ENCODE assay signal across 9 cellular contexts in genomic region chr2:221517362-221518121, GRCh38. TPM values are rescaled to one million over a fixed set of nuclear protein-coding genes. Genes with fewer than 3 reads are reported as not detected.
A peak's percentile ranks its signal among the peaks of the same experiment; 100 is the strongest.
DNase-seq lines count a peak whose midpoint lies in the region; ATAC-seq and TF ChIP-seq lines count a peak whose summit lies in the region.
"Had no signal": no experiment of that assay in that cellular context is flagged by ENCODE, and none has a peak within 500 bp of the region (broad histone marks: within the 10 kb centered on the region; RNA-seq: fewer than 3 reads in every experiment).

No MANE protein-coding gene starts in this region.

- peaks cover 3% of the 10 kb centered on the region for H3K9me3 Mint-ChIP-seq in activated naive CD4-positive, alpha-beta T cell treated with anti-CD3 and anti-CD28 coated beads, Interleukin-2, amount 10 ng/mL, durations not matched to agents 7 days and 5 days

- TF ChIP-seq CTCF in mucosa of descending colon (IDR thresholded peaks at IDR 0.05), result no peak
- TF ChIP-seq CTCF in thyroid gland (IDR thresholded peaks at IDR 0.05), result no peak
- no peak for TF ChIP-seq CTCF in sigmoid colon (IDR thresholded peaks at IDR 0.05)

- H3K27ac ChIP-seq in thyroid gland, result peak overlapping the region; percentile 21 to 69 (median 55)
- peak overlapping the region in 2 of 4 donors; percentile 33 to 51 for H3K27ac ChIP-seq in sigmoid colon

- H3K4me1 ChIP-seq in mucosa of descending colon (ENCODE audit: low read depth), result peaks cover 20% of the 10 kb centered on the region
- H3K4me1 ChIP-seq in thyroid gland, result peaks cover 22 to 38% of the 10 kb centered on the region in 2 donors
- H3K4me1 ChIP-seq in sigmoid colon, result peaks cover 0 to 71% (median 57%) of the 10 kb centered on the region in 4 donors

- H3K4me3 ChIP-seq in mucosa of descending colon (no peak overlapping the region), thyroid gland (replicated peaks in 1 of 3) (no peak overlapping the region), sigmoid colon (no peak overlapping the region)
- H3K4me3 ChIP-seq: adrenal gland had no signal

- TF ChIP-seq POLR2A in thyroid gland (IDR thresholded peaks at IDR 0.05), result no peak
- no peak for TF ChIP-seq POLR2A in sigmoid colon (IDR thresholded peaks at IDR 0.05)

- CTCF ChIA-PET in activated naive CD4-positive, alpha-beta T cell treated with anti-CD3 and anti-CD28 coated beads, Interleukin-2, amount 10 ng/mL, durations not matched to agents 7 days and 5 days (lab: Charles Lee), result interaction anchor here (0.6 to 1.2 kb wide), 4 partner anchors 10 to 31 kb away, joined by 3 to 5 read pairs (median 4); no protein-coding TSS in a partner anchor

- H3K36me3 ChIP-seq in mucosa of descending colon (ENCODE audit: low read depth) (no peaks in the 10 kb centered on the region), thyroid gland (no peaks in the 10 kb centered on the region), sigmoid colon (no peaks in the 10 kb centered on the region)
- H3K36me3 ChIP-seq: adrenal gland had no signal

- H3K27ac Mint-ChIP-seq in activated naive CD4-positive, alpha-beta T cell treated with anti-CD3 and anti-CD28 coated beads, Interleukin-2, amount 10 ng/mL, durations not matched to agents 7 days and 5 days, result no peak overlapping the region

- DNase-seq in SHP77 (lab: John Stamatoyannopoulos, UW) (peak; percentile 76 to 87), mucosa of descending colon (peak; percentile 71 to 86 (median 71)), thyroid gland (peak; percentile 87 to 89), ecto neural progenitor cell (ENCODE audit: low spot score) (no peak), sigmoid colon (no peak)
- peak; percentile 88 for DNase-seq in activated naive CD4-positive, alpha-beta T cell treated with anti-CD3 and anti-CD28 coated beads, Interleukin-2, amount 10 ng/mL, durations not matched to agents 7 days and 5 days

- H3K4me3 Mint-ChIP-seq in activated naive CD4-positive, alpha-beta T cell treated with anti-CD3 and anti-CD28 coated beads, Interleukin-2, amount 10 ng/mL, durations not matched to agents 7 days and 5 days, result no peak overlapping the region

- H3K27me3 ChIP-seq in thyroid gland, result no peaks in the 10 kb centered on the region
- H3K27me3 ChIP-seq in sigmoid colon, result no peaks in the 10 kb centered on the region
- H3K27me3 ChIP-seq: adrenal gland had no signal

- H3K9me3 ChIP-seq in mucosa of descending colon (no peaks in the 10 kb centered on the region), thyroid gland (no peaks in the 10 kb centered on the region), sigmoid colon (no peaks in the 10 kb centered on the region)
- H3K9me3 ChIP-seq: adrenal gland had no signal

- peaks cover 11% of the 10 kb centered on the region for H3K36me3 Mint-ChIP-seq in activated naive CD4-positive, alpha-beta T cell treated with anti-CD3 and anti-CD28 coated beads, Interleukin-2, amount 10 ng/mL, durations not matched to agents 7 days and 5 days

- ATAC-seq in GM18517 (IDR thresholded peaks at IDR 0.05; ENCODE audit: unreplicated experiment) (peak; percentile 93), HG02852 (IDR thresholded peaks at IDR 0.05; ENCODE audit: unreplicated experiment) (peak; percentile 94), mucosa of descending colon (peak; percentile 83)

- WGBS in thyroid gland, 2 donors, result 36 to 48% methylated on average over 9 of the region's 9 CpGs
- WGBS in sigmoid colon, 2 donors, result 29 to 37% methylated on average over 9 of the region's 9 CpGs

- intact Hi-C loops in mucosa of descending colon (cut with DNase I, micrococcal nuclease) (no loop called here), thyroid gland (cut with DNase I) (no loop called here), sigmoid colon (cut with DNase I) (no loop called here)

- H3K4me1 Mint-ChIP-seq in activated naive CD4-positive, alpha-beta T cell treated with anti-CD3 and anti-CD28 coated beads, Interleukin-2, amount 10 ng/mL, durations not matched to agents 7 days and 5 days, result peaks cover 20% of the 10 kb centered on the region

- H3K27me3 Mint-ChIP-seq in activated naive CD4-positive, alpha-beta T cell treated with anti-CD3 and anti-CD28 coated beads, Interleukin-2, amount 10 ng/mL, durations not matched to agents 7 days and 5 days, result peaks cover 4% of the 10 kb centered on the region

- TF ChIP-seq EP300 in sigmoid colon (IDR thresholded peaks at IDR 0.05), result no peak

RNA-seq across cellular contexts. Expression of gene EPHA4, which starts 54.6 kb away (rescaled TPM):
- total RNA-seq in mucosa of descending colon (10 to 100 TPM; 21.4 to 36.8 (median 21.9) TPM), thyroid gland (10 to 100 TPM; 38.9 to 98.9 (median 68.0) TPM), sigmoid colon (10 to 100 TPM; 26.9 to 50.7 (median 37.0) TPM)
- polyA plus RNA-seq in sigmoid colon, result 1 to 10 TPM; 1.2 to 4.8 (median 1.8) TPM

Comparison
In these comparisons a context has a peak if more than half of its experiments do, and no peak if none do; other contexts are left out.
1. DNase-seq: peak in SHP77 (2 of 2), activated naive CD4-positive, alpha-beta T cell treated with anti-CD3 and anti-CD28 coated beads, Interleukin-2, amount 10 ng/mL, durations not matched to agents 7 days and 5 days (single experiment), mucosa of descending colon (3 of 3) and thyroid gland (2 of 2); none in ecto neural progenitor cell (single experiment) and sigmoid colon (single experiment).
2. Peak in every context shown above with its lines, with median percentiles within 50 percentile points of each other: ATAC-seq.